ENCODE assay signal across 1 cellular context in the genomic region with DNA sequence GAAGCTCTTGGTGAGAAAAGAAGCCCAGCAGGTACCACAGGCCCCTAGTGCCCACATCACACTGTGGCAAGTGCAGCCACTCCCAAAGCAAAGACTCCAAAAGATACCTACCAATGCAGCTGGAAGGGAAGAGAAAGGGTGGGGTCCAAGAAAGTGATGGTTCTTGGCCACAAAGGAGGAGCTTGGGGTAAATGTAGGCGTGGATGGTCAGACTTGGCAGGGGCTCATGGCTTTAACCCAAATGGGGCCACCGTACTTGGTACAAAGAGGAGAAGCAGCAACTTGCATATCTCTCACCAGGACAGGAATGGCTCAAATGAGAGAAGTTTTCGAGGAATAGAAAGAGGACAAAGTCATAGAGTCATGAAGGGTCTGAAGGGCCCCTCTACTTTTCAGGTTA.
TF ChIP-seq lines count a peak whose summit lies in the region.

No MANE protein-coding gene starts in this region.

TF ChIP-seq in endothelial cell of umbilical vein, 7 proteins besides CTCF, POLR2A, EP300 and RAD21:
- TF ChIP-seq EZH2 (IDR thresholded peaks at IDR 0.05; ENCODE audit: borderline replicate concordance, low read depth, low read length, severe bottlenecking) (no peak), MYC (IDR thresholded peaks at IDR 0.05; ENCODE audit: low read depth, low read length) (no peak), FOS (IDR thresholded peaks at IDR 0.05; ENCODE audit: borderline replicate concordance, insufficient read depth, low read length) (no peak), POLR2AphosphoS5 (IDR thresholded peaks at IDR 0.05; ENCODE audit: insufficient read depth, low read depth, low read length) (no peak)
- TF ChIP-seq, protein P1, sequence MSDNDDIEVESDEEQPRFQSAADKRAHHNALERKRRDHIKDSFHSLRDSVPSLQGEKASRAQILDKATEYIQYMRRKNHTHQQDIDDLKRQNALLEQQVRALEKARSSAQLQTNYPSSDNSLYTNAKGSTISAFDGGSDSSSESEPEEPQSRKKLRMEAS (IDR thresholded peaks at IDR 0.05; ENCODE audit: insufficient read depth, insufficient read length): no peak
